ENCODE assay signal across 6 cellular contexts in the genomic region with DNA sequence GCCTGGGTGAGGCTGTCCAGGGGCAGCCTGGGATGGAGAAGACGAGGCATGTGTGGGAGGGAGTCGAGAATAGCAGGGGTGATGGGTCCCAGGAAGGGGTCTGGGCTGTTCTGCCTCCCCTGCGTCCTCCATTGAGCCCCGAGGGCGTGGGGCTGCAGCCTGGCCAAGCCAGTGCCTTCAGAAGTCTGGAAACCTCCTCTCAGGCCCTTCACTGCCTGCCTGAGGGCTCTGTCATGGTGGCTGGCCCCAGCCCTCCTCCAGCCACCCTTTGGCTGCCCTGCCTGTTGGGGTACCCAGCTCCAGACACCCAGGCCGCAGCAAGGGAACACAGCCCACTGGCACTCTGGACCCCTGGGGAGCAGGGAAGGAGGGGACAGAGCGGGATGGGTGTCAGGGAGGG.
"Had no signal": no experiment of that assay in that cellular context is flagged by ENCODE, and none has a peak within 500 bp of the region (broad histone marks: within the 10 kb centered on the region; RNA-seq: fewer than 3 reads in every experiment).

No MANE protein-coding gene starts in this region.

- H3K27ac ChIP-seq: HL-60 had no signal

- DNase-seq: IMR-90, KBM-7, KG1 had no signal

- H3K4me3 ChIP-seq: K562 had no signal

- ATAC-seq: HepG2, K562 had no signal
